In genomic region chr1:37614105-37614504, GRCh38 we compare ENCODE assay signal across 10 cellular contexts. TPM values are rescaled to one million over a fixed set of nuclear protein-coding genes. Genes with fewer than 3 reads are reported as not detected.
"Had no signal": no experiment of that assay in that cellular context is flagged by ENCODE, and none has a peak within 500 bp of the region (broad histone marks: within the 10 kb centered on the region; RNA-seq: fewer than 3 reads in every experiment).

No MANE protein-coding gene starts in this region.

- H3K36me3 ChIP-seq: HAP-1 had no signal

- H3K4me2 ChIP-seq: GM23338 had no signal

- H3K9ac ChIP-seq: GM23248 had no signal

- H3K4me3 ChIP-seq: GM23248, GM23338, HAP-1 had no signal

- DNase-seq: GM23248, GOT3, H7, H9, HCEC 1CT, HFFc6 had no signal

- H3K27ac ChIP-seq: GM23248 had no signal

- H3K9me3 ChIP-seq: HAP-1 had no signal

- H3K4me1 ChIP-seq: HAP-1 had no signal

- H2AFZ ChIP-seq: GM23248, GM23338 had no signal

RNA-seq across cellular contexts. Expression of gene RSPO1, which starts 20.6 kb away (rescaled TPM):
- total RNA-seq: GM23338, H1, HFFc6 had no signal
- polyA plus RNA-seq: GM23248 had no signal

RNA-seq across cellular contexts. Expression of gene DNALI1, which starts 57.4 kb away (rescaled TPM):
- total RNA-seq: H4 had no signal
